24 cellular contexts compared by ENCODE assay signal in the genomic region with DNA sequence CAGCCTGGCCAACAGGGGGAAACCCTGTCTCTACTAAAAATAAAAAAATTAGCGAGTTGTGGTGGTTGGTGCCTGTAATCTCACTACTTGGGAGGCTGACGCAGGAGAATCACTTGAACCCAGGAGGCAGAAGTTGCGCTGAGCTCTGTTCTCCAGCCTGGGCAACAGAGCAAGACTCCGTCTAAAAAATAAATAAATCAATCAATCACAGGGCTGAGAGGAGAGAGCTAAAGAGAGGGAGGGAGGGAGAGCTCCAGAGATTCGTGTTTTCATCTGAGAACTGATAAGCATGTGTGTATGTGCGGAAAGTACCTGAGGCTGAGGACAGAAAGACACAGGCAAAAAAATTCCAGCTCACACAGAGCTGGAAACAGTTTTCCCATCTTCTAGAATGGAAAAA. TPM values are rescaled to one million over a fixed set of nuclear protein-coding genes. Genes with fewer than 3 reads are reported as not detected.
DNase-seq lines count a peak whose midpoint lies in the region; ATAC-seq, FAIRE-seq and TF ChIP-seq lines count a peak whose summit lies in the region.
"Had no signal": no experiment of that assay in that cellular context is flagged by ENCODE, and none has a peak within 500 bp of the region (broad histone marks: within the 10 kb centered on the region; RNA-seq: fewer than 3 reads in every experiment).

No MANE protein-coding gene starts in this region.

- BruUV-seq in K562 (replicated peaks; lab: Mats Ljungman, UMichigan) = no TSS peak

- H3K27me3 Mint-ChIP-seq in stimulated activated naive CD8-positive, alpha-beta T cell treated with anti-CD3 and anti-CD28 coated beads, Interleukin-15, Interleukin-2, amounts not matched to agents 100 ng/mL and 50 ng/mL, for 24 hours = peaks cover 18% of the 10 kb centered on the region

- POLR2A ChIA-PET in K562 (lab: Yijun Ruan, JAX) = interaction anchor here (1.3 kb wide), 1 partner anchor 12 kb away, joined by 6 read pairs; no protein-coding TSS in a partner anchor

- no peak for DNase-seq in stimulated activated naive CD8-positive, alpha-beta T cell treated with anti-CD3 and anti-CD28 coated beads, Interleukin-15, Interleukin-2, amounts not matched to agents 100 U/mL and 50 U/mL, for 24 hours
- DNase-seq in K562 (ENCODE audit: extremely low read depth in 1 of 4, low spot score in 3 of 4) = no peak
- DNase-seq in osteoblast (ENCODE audit: insufficient read length, low spot score, missing footprints) = no peak
- no peak for DNase-seq in uterus
- DNase-seq in NCI-H2171 (lab: John Stamatoyannopoulos, UW) = no peak
- DNase-seq in activated CD4-positive, alpha-beta T cell treated with anti-CD3 and anti-CD28 coated beads, Interleukin-2, amount 50 U/mL, for 1 hour = no peak
- DNase-seq in left ventricle myocardium superior = no peak
- DNase-seq: 8988T; AML-193; CD8-positive, alpha-beta memory T cell; GOT3; Karpas-422; MV-4-11; NCI-H1105 treated with DMSO at 0.1 percent for 48 hours; NCI-H2081; NCI-H2171 treated with DMSO at 0.1 percent for 48 hours; NCI-H446; NCI-H526 treated with DMSO at 0.1 percent for 48 hours; SIG-M5 had no signal

- CTCF ChIA-PET in K562 (lab: Yijun Ruan, JAX; ENCODE audit: low intra/inter-chr PET ratio) = interaction anchor here (0.6 kb wide), 1 partner anchor 252 kb away, joined by 3 read pairs; no protein-coding TSS in a partner anchor

- TF ChIP-seq RAD21 in K562 (CRISPR knock-in tag; conservative IDR thresholded peaks at IDR 0.05 in 1 of 2, IDR thresholded peaks at IDR 0.05 in 1 of 2) = no peak

- in situ Hi-C loops in K562 (cut with MboI) = no loop called here

- H3K9me3 ChIP-seq in K562 (replicated peaks; ENCODE audit: control insufficient read depth, insufficient read depth, low read depth, low read length) (no peaks in the 10 kb centered on the region), osteoblast (ENCODE audit: low read depth, low read length) (no peaks in the 10 kb centered on the region), uterus (no peaks in the 10 kb centered on the region)

- no peak overlapping the region; the same call in 1 of the 2 replicates for H2AFZ ChIP-seq in K562 (ENCODE audit: low read depth, low read length)
- H2AFZ ChIP-seq in osteoblast (ENCODE audit: low read length) = no peak overlapping the region

- no peak overlapping the region for H3K9ac ChIP-seq in K562 (ENCODE audit: insufficient read depth in 1 of 2, low read depth in 2 of 2, low read length in 2 of 2)

- H3K36me3 ChIP-seq in K562 (ENCODE audit: control insufficient read depth, insufficient read depth, low read length) = no peaks in the 10 kb centered on the region
- H3K36me3 ChIP-seq in osteoblast (ENCODE audit: insufficient read depth, low read length) = no peaks in the 10 kb centered on the region
- no peaks in the 10 kb centered on the region for H3K36me3 ChIP-seq in uterus

- TF ChIP-seq CTCF in K562 (IDR thresholded peaks at IDR 0.05 in 2 of 3, conservative IDR thresholded peaks at IDR 0.05 in 1 of 3; ENCODE audit: insufficient read depth in 2 of 3, low read depth in 1 of 3, low read length in 3 of 3) = no peak
- TF ChIP-seq CTCF in osteoblast (IDR thresholded peaks at IDR 0.05; ENCODE audit: extremely low read depth, low read depth, low read length) = no peak
- TF ChIP-seq CTCF in uterus (IDR thresholded peaks at IDR 0.05) = no peak

- peak overlapping the region; percentile 13 for H3K27ac Mint-ChIP-seq in stimulated activated naive CD8-positive, alpha-beta T cell treated with anti-CD3 and anti-CD28 coated beads, Interleukin-15, Interleukin-2, amounts not matched to agents 100 ng/mL and 50 ng/mL, for 24 hours
- H3K27ac Mint-ChIP-seq: IgD-negative memory B cell had no signal

- no peak for FAIRE-seq in K562 (lab: Jason Lieb, UNC)
- FAIRE-seq: GM12892 had no signal

- H3K4me1 Mint-ChIP-seq in stimulated activated naive CD8-positive, alpha-beta T cell treated with anti-CD3 and anti-CD28 coated beads, Interleukin-15, Interleukin-2, amounts not matched to agents 100 ng/mL and 50 ng/mL, for 24 hours (ENCODE audit: low read depth) = no peaks in the 10 kb centered on the region
- H3K4me1 Mint-ChIP-seq: CD8-positive, alpha-beta memory T cell; IgD-negative memory B cell had no signal

- no peaks in the 10 kb centered on the region for H3K79me2 ChIP-seq in K562 (ENCODE audit: control insufficient read depth, insufficient read depth, low read length)
- no peaks in the 10 kb centered on the region for H3K79me2 ChIP-seq in osteoblast (ENCODE audit: insufficient read depth, low read length)

- TF ChIP-seq EP300 in K562 (IDR thresholded peaks at IDR 0.05; ENCODE audit: low read length) = no peak

- H3K4me1 ChIP-seq in K562 (replicated peaks in 1 of 2; ENCODE audit: control insufficient read depth in 2 of 2, insufficient read depth in 2 of 2, low read length in 2 of 2) (peaks cover 5 to 7% of the 10 kb centered on the region in 2 experiments; a peak in 3 of 5 replicates), osteoblast (ENCODE audit: insufficient read depth, low read length) (peaks cover 22% of the 10 kb centered on the region), uterus (no peaks in the 10 kb centered on the region)

- no peaks in the 10 kb centered on the region for H3K27me3 ChIP-seq in K562 (ENCODE audit: control insufficient read depth in 2 of 2, insufficient read depth in 2 of 2, low read length in 2 of 2)
- H3K27me3 ChIP-seq in osteoblast (ENCODE audit: insufficient read depth, low read length) = no peaks in the 10 kb centered on the region
- no peaks in the 10 kb centered on the region for H3K27me3 ChIP-seq in uterus

- H3K9me1 ChIP-seq in K562 (ENCODE audit: control insufficient read depth, insufficient read depth, low read length) = no peaks in the 10 kb centered on the region

- 32% methylated on average over 6 of the region's 6 CpGs for WGBS in K562 (ENCODE audit: insufficient coverage, low coverage, missing lambda C conversion rate)

- no peaks in the 10 kb centered on the region for H3K36me3 Mint-ChIP-seq in stimulated activated naive CD8-positive, alpha-beta T cell treated with anti-CD3 and anti-CD28 coated beads, Interleukin-15, Interleukin-2, amounts not matched to agents 100 ng/mL and 50 ng/mL, for 24 hours (ENCODE audit: low read depth)
- H3K36me3 Mint-ChIP-seq: CD8-positive, alpha-beta memory T cell; IgD-negative memory B cell had no signal

- TF ChIP-seq POLR2A in K562 (conservative IDR thresholded peaks at IDR 0.05) (no peak), uterus (IDR thresholded peaks at IDR 0.05) (no peak)

- H3K4me2 ChIP-seq in K562 (ENCODE audit: insufficient read depth, low read length) = no peak overlapping the region
- H3K4me2 ChIP-seq in osteoblast (ENCODE audit: insufficient read depth, low read length) = peak overlapping the region; percentile 63

- H3K4me3 Mint-ChIP-seq in stimulated activated naive CD8-positive, alpha-beta T cell treated with anti-CD3 and anti-CD28 coated beads, Interleukin-15, Interleukin-2, amounts not matched to agents 100 ng/mL and 50 ng/mL, for 24 hours = no peak overlapping the region
- H3K4me3 Mint-ChIP-seq: CD8-positive, alpha-beta memory T cell; IgD-negative memory B cell had no signal

- H3K9me3 Mint-ChIP-seq in stimulated activated naive CD8-positive, alpha-beta T cell treated with anti-CD3 and anti-CD28 coated beads, Interleukin-15, Interleukin-2, amounts not matched to agents 100 ng/mL and 50 ng/mL, for 24 hours = no peaks in the 10 kb centered on the region
- H3K9me3 Mint-ChIP-seq: CD8-positive, alpha-beta memory T cell had no signal

- H4K20me1 ChIP-seq in K562 (replicated peaks; ENCODE audit: control insufficient read depth, insufficient read depth, low read length) = no peaks in the 10 kb centered on the region
- H4K20me1 ChIP-seq in osteoblast (ENCODE audit: insufficient read depth, low read length) = no peaks in the 10 kb centered on the region

- H3K27ac ChIP-seq in K562 (ENCODE audit: extremely low read depth, low read depth, low read length) = no peak overlapping the region
- H3K27ac ChIP-seq in osteoblast (ENCODE audit: low read depth, low read length) = peak overlapping the region; percentile 76
- peak overlapping the region; percentile 72 to 85 for H3K27ac ChIP-seq in uterus
- H3K27ac ChIP-seq: C4-2B, RWPE1 had no signal

- H3K4me3 ChIP-seq in K562 (no peak overlapping the region), osteoblast (ENCODE audit: insufficient read depth, low read length) (no peak overlapping the region), uterus (no peak overlapping the region)

- intact Hi-C loops in K562 (cut with micrococcal nuclease) (no loop called here), uterus (cut with DNase I; ENCODE audit: low total_unique reads) (no loop called here), left ventricle myocardium superior (cut with micrococcal nuclease) (no loop called here)

- ATAC-seq in stimulated activated naive CD8-positive, alpha-beta T cell treated with anti-CD3 and anti-CD28 coated beads, Interleukin-15, Interleukin-2, amounts not matched to agents 100 U/mL and 50 U/mL, for 24 hours = no peak
- peak; percentile 31; the same call in 2 of the 3 replicates for ATAC-seq in K562
- ATAC-seq in left ventricle myocardium superior = no peak

TF ChIP-seq in K562, 482 proteins besides CTCF, POLR2A, EP300 and RAD21 (continues in another document):
- TF ChIP-seq MEF2D (tag; conservative IDR thresholded peaks at IDR 0.05; ENCODE audit: low read depth) (no peak), RBBP5 (IDR thresholded peaks at IDR 0.05; ENCODE audit: borderline replicate concordance, insufficient read depth, low read length, poor library complexity, severe bottlenecking) (no peak), MAFK (IDR thresholded peaks at IDR 0.05; ENCODE audit: low read length) (no peak)

RNA-seq across cellular contexts. Expression of a gene that starts 37.2 kb away (rescaled TPM):
- 10.0 and 39.4 TPM in 2 replicates for total RNA-seq in K562 (2011; cell fraction: chromatin; rRNA removed; ENCODE audit: low replicate concordance)
- total RNA-seq in K562 (2011; cell fraction: nucleolus; rRNA removed) = 5.7 and 9.2 TPM in 2 replicates
- total RNA-seq in K562 (2011; cell fraction: nucleoplasm; rRNA removed) = 15.2 and 21.2 TPM in 2 replicates
- total RNA-seq in K562 (2014; rRNA removed) (12.4 and 23.8 TPM in 2 replicates), K562 (2014; rRNA removed; fragmentation: Illumina TruSeq; extraction: Trizol) (25.8 and 28.3 TPM in 2 replicates), K562 (2015; rRNA removed; fragmentation: Illumina TruSeq; extraction: Trizol) (20.2 and 25.3 TPM in 2 replicates), K562 (2021) (12.5 and 14.1 TPM in 2 replicates), osteoblast (26.8 and 29.2 TPM in 2 replicates), uterus (10 to 100 TPM; 27.0 to 83.8 (median 62.4) TPM), left ventricle myocardium superior (8.1 TPM)
- polyA plus RNA-seq in K562 (2011; rRNA removed) (33.3 and 42.2 TPM in 2 replicates), K562 (2014; fragmentation: Illumina TruSeq; extraction: Trizol) (20.3 and 22.5 TPM in 2 replicates), K562 (2014; fragmentation: Nextera tagmentation; extraction: Ambion mirVana) (10 to 100 TPM; 37.5 to 40.0 TPM), K562 (2014; rRNA removed) (25.3 and 26.3 TPM in 2 replicates)
- polyA plus RNA-seq in K562 (2011; cell fraction: cytosol; rRNA removed) = 4.6 and 12.2 TPM in 2 replicates
- 13.0 and 23.1 TPM in 2 replicates for polyA plus RNA-seq in K562 (2011; cell fraction: nucleus; rRNA removed)
- polyA plus RNA-seq in K562 (2012) = 12.7 and 24.7 TPM in 2 replicates
- 21.3 and 23.2 TPM in 2 replicates for polyA minus RNA-seq in K562 (2011; rRNA and poly(A)+ RNA removed)
- polyA minus RNA-seq in K562 (2011; cell fraction: cytosol; rRNA and poly(A)+ RNA removed) = 2.5 and 10.7 TPM in 2 replicates
- polyA minus RNA-seq in K562 (2011; cell fraction: nucleus; rRNA and poly(A)+ RNA removed) = 11.8 and 20.4 TPM in 2 replicates
